In the genomic region with DNA sequence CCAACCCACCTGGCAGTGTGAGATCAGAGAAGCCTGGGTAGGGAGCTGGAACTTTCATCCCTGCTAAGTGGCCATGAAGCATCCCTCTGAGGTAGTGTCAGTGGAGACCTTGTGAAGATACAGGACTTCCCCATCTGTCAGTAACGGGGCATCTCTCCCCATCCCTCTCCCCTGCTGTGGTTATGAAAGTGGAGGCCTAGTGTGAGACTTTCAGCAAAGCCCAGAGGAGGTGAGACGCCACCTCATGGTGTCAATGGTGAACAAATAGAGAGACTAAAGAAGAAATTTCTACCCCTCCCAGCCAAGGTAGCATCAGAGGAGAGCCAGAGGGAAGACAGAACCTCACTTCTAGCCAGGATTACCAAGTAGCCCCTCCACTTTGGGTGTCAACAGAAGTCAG, we compare ENCODE assay signal across 15 cellular contexts.
DNase-seq lines count a peak whose midpoint lies in the region; ATAC-seq and TF ChIP-seq lines count a peak whose summit lies in the region.
"Had no signal": no experiment of that assay in that cellular context is flagged by ENCODE, and none has a peak within 500 bp of the region (broad histone marks: within the 10 kb centered on the region; RNA-seq: fewer than 3 reads in every experiment).

No MANE protein-coding gene starts in this region.

- intact Hi-C loops in mucosa of descending colon (cut with DNase I, micrococcal nuclease) (no loop called here), left cardiac atrium (cut with DNase I) (no loop called here)

- H3K4me1 ChIP-seq in endodermal cell (ENCODE audit: control insufficient read depth, insufficient read depth, low read length) (no peaks in the 10 kb centered on the region), mucosa of descending colon (ENCODE audit: low read depth) (no peaks in the 10 kb centered on the region)
- H3K4me1 ChIP-seq: ascending aorta, SJCRH30 had no signal

- no peak overlapping the region for H3K4me3 Mint-ChIP-seq in endodermal cell

- peaks cover 6% of the 10 kb centered on the region for H3K27me3 Mint-ChIP-seq in endodermal cell (ENCODE audit: insufficient read depth)

- H3K27ac ChIP-seq in endodermal cell (ENCODE audit: low read depth, low read length) = no peak overlapping the region
- H3K27ac ChIP-seq: ascending aorta, C4-2B, HL-60, SJCRH30 had no signal

- no peak overlapping the region for H3K9ac ChIP-seq in endodermal cell (ENCODE audit: extremely low read depth, low read length, poor library complexity, severe bottlenecking)

- H3K36me3 ChIP-seq in endodermal cell (ENCODE audit: control insufficient read depth, insufficient read depth, low read length) (no peaks in the 10 kb centered on the region), mucosa of descending colon (ENCODE audit: low read depth) (no peaks in the 10 kb centered on the region)
- H3K36me3 ChIP-seq: ascending aorta, MG63, SJCRH30 had no signal

- peak; percentile 56 for ATAC-seq in GM18520 (IDR thresholded peaks at IDR 0.05; ENCODE audit: unreplicated experiment)
- ATAC-seq in GM21381 (IDR thresholded peaks at IDR 0.05; ENCODE audit: unreplicated experiment) = peak; percentile 54
- peak; percentile 77 for ATAC-seq in HG03135 (IDR thresholded peaks at IDR 0.05; ENCODE audit: unreplicated experiment)
- ATAC-seq in mucosa of descending colon = no peak
- no peak for ATAC-seq in left cardiac atrium

- no peaks in the 10 kb centered on the region for H3K36me3 Mint-ChIP-seq in endodermal cell (ENCODE audit: low read depth)

- no peaks in the 10 kb centered on the region for H3K27me3 ChIP-seq in endodermal cell (ENCODE audit: control insufficient read depth, insufficient read depth, low read length, poor library complexity, severe bottlenecking)
- H3K27me3 ChIP-seq: ascending aorta, MG63, SJCRH30 had no signal

- DNase-seq in endodermal cell (peak; percentile 76), mucosa of descending colon (no peak), left cardiac atrium (no peak)
- no peak for DNase-seq in activated CD8-positive, alpha-beta memory T cell treated with anti-CD3 and anti-CD28 coated beads, Interleukin-2, amount 50 U/mL, for 48 hours
- no peak for DNase-seq in activated CD4-positive, alpha-beta T cell treated with anti-CD3 and anti-CD28 coated beads for 4 hours
- DNase-seq: kidney, MG63, NCI-H524 treated with DMSO at 0.1 percent for 48 hours, SJCRH30 had no signal

- H3K9me3 ChIP-seq in endodermal cell (ENCODE audit: control insufficient read depth, low read length) (no peaks in the 10 kb centered on the region), mucosa of descending colon (no peaks in the 10 kb centered on the region)
- H3K9me3 ChIP-seq: ascending aorta, MG63, SJCRH30 had no signal

- H3K4me1 Mint-ChIP-seq in endodermal cell = no peaks in the 10 kb centered on the region

- no peak overlapping the region for H3K27ac Mint-ChIP-seq in endodermal cell

- H3K9me3 Mint-ChIP-seq in endodermal cell = no peaks in the 10 kb centered on the region

- peak; percentile 63 for TF ChIP-seq CTCF in endodermal cell (conservative IDR thresholded peaks at IDR 0.05)
- TF ChIP-seq CTCF in mucosa of descending colon (IDR thresholded peaks at IDR 0.05) = no peak

- WGBS in endodermal cell (ENCODE audit: insufficient coverage in 1 of 2, insufficient read length in 1 of 2), 2 experiments = 81% methylated on average over 2 of the region's 2 CpGs; no CpG with 5 or more reads in 1 of the 2 experiments

- no peak overlapping the region for H3K4me3 ChIP-seq in endodermal cell (ENCODE audit: low read length)
- no peak overlapping the region for H3K4me3 ChIP-seq in mucosa of descending colon
- H3K4me3 ChIP-seq: ascending aorta, MG63, SJCRH30 had no signal

Comparison
In these comparisons a context has a peak if more than half of its experiments do, and no peak if none do; other contexts are left out.
1. ATAC-seq: peak in GM18520 (single experiment), GM21381 (single experiment) and HG03135 (single experiment); none in mucosa of descending colon (single experiment) and left cardiac atrium (0 of 2).